35 cellular contexts compared by ENCODE assay signal in genomic region chr20:33766686-33767085, GRCh38.
"Had no signal": no experiment of that assay in that cellular context is flagged by ENCODE, and none has a peak within 500 bp of the region (broad histone marks: within the 10 kb centered on the region; RNA-seq: fewer than 3 reads in every experiment).

No MANE protein-coding gene starts in this region.

- H3K4me3 Mint-ChIP-seq: activated B cell treated with CpG ODN at 0.5 μM for 24 hours; activated CD4-positive, alpha-beta memory T cell treated with anti-CD3 and anti-CD28 coated beads for 36 hours; activated CD4-positive, alpha-beta T cell treated with anti-CD3 and anti-CD28 coated beads, Interleukin-2, amount 10 ng/mL, durations not matched to agents 24 days and 14 days; activated CD8-positive, alpha-beta T cell treated with anti-CD3 and anti-CD28 coated beads for 36 hours; activated naive CD4-positive, alpha-beta T cell treated with anti-CD3 and anti-CD28 coated beads for 36 hours; activated naive CD8-positive, alpha-beta T cell treated with anti-CD3 and anti-CD28 coated beads for 36 hours; activated T-cell treated with anti-CD3 and anti-CD28 coated beads, Interleukin-2, amount 50 U/mL, for 4 hours; activated T-cell treated with anti-CD3 and anti-CD28 coated beads, Interleukin-2, amount 50 U/mL, for 72 hours; activated T-helper 1 cell treated with anti-CD3 and anti-CD28 coated beads, Interleukin-12 subunit alpha, Interleukin-12 subunit beta, Interleukin-2, Interleukin-4 antibody, amounts not matched to agents 30 ng/mL and 10 ng/mL and 1 ng/mL, durations not matched to agents 14 hours and 24 hours and 36 hours; activated T-helper 17 cell treated with anti-CD3 and anti-CD28 coated beads, Interleukin-2, amount 50 U/mL, for 72 hours; T-helper 1 cell treated with Interleukin-12 subunit alpha and Interleukin-12 subunit beta and Interleukin-4 antibody, amounts not matched to agents 30 μg/mL and 1 μg/mL, for 36 hours; T-helper 2 cell treated with Interferon-gamma antibody and Interleukin-4, amounts not matched to agents 5 μg/mL and 100 μg/mL, for 36 hours had no signal

- H3K4me1 Mint-ChIP-seq: activated CD4-positive, alpha-beta T cell treated with anti-CD3 and anti-CD28 coated beads, Interleukin-2, amount 10 ng/mL, durations not matched to agents 24 days and 14 days; activated T-helper 17 cell treated with anti-CD3 and anti-CD28 coated beads, Interleukin-2, amount 50 U/mL, for 72 hours had no signal

- H3K4me1 ChIP-seq: adrenal gland, body of pancreas, breast epithelium had no signal

- DNase-seq: activated B cell treated with CpG ODN at 0.5 μM for 24 hours; activated CD4-positive, alpha-beta memory T cell treated with anti-CD3 and anti-CD28 coated beads for 36 hours; activated CD4-positive, alpha-beta T cell treated with anti-CD3 and anti-CD28 coated beads for 4 hours; activated CD4-positive, alpha-beta T cell treated with anti-CD3 and anti-CD28 coated beads, Interleukin-2, amount 10 ng/mL, durations not matched to agents 24 days and 14 days; activated CD4-positive, alpha-beta T cell treated with anti-CD3 and anti-CD28 coated beads, Interleukin-2, amount 50 U/mL, for 1 hour; activated CD4-positive, alpha-beta T cell treated with anti-CD3 and anti-CD28 coated beads, Interleukin-2, amount 50 U/mL, for 4 hours; activated CD4-positive, CD25-positive, alpha-beta regulatory T cell treated with anti-CD3 and anti-CD28 coated beads, Interleukin-2, amount 50 U/mL, for 72 hours; activated CD8-positive, alpha-beta memory T cell treated with anti-CD3 and anti-CD28 coated beads, Interleukin-2, amount 50 U/mL, for 4 hours; activated CD8-positive, alpha-beta T cell treated with anti-CD3 and anti-CD28 coated beads for 36 hours; activated effector memory CD4-positive, alpha-beta T cell treated with anti-CD3 and anti-CD28 coated beads, Interleukin-2, amount 50 U/mL, for 16 hours; activated gamma-delta T cell treated with Interleukin-2 at 50 U/mL for 16 hours; activated naive CD4-positive, alpha-beta T cell; activated naive CD4-positive, alpha-beta T cell treated with anti-CD3 and anti-CD28 coated beads for 36 hours; activated naive CD4-positive, alpha-beta T cell treated with anti-CD3 and anti-CD28 coated beads, Interleukin-2, amount 50 U/mL, for 16 hours; activated naive CD8-positive, alpha-beta T cell treated with anti-CD3 and anti-CD28 coated beads for 36 hours; activated T-cell treated with anti-CD3 and anti-CD28 coated beads for 4 hours; activated T-cell treated with anti-CD3 and anti-CD28 coated beads, Interleukin-2, amount 50 U/mL, for 1 hour; activated T-cell treated with anti-CD3 and anti-CD28 coated beads, Interleukin-2, amount 50 U/mL, for 4 hours; activated T-cell treated with anti-CD3 and anti-CD28 coated beads, Interleukin-2, amount 50 U/mL, for 72 hours; adrenal gland; amniotic stem cell; aorta; body of pancreas; brain microvascular endothelial cell; central memory CD4-positive, alpha-beta T cell; T-helper 1 cell; T-helper 2 cell; T-helper 9 cell had no signal

- H3K27ac ChIP-seq: adrenal gland, body of pancreas, brain microvascular endothelial cell, breast epithelium, VCaP had no signal

- H3K4me3 ChIP-seq: adrenal gland, body of pancreas, breast epithelium had no signal

- H3K36me3 Mint-ChIP-seq: activated naive CD4-positive, alpha-beta T cell treated with anti-CD3 and anti-CD28 coated beads, Interleukin-2, amount 50 U/mL, for 72 hours had no signal

- H3K27me3 Mint-ChIP-seq: activated B cell treated with CpG ODN at 0.5 μM for 24 hours; activated CD4-positive, alpha-beta memory T cell treated with anti-CD3 and anti-CD28 coated beads for 36 hours; activated CD4-positive, alpha-beta T cell treated with anti-CD3 and anti-CD28 coated beads, Interleukin-2, amount 10 ng/mL, durations not matched to agents 24 days and 14 days; activated CD8-positive, alpha-beta T cell treated with anti-CD3 and anti-CD28 coated beads for 36 hours; activated naive CD8-positive, alpha-beta T cell treated with anti-CD3 and anti-CD28 coated beads for 36 hours; activated T-helper 17 cell treated with anti-CD3 and anti-CD28 coated beads, Interleukin-2, amount 50 U/mL, for 72 hours had no signal

- H3K9me3 Mint-ChIP-seq: activated B cell treated with CpG ODN at 0.5 μM for 24 hours; activated CD4-positive, alpha-beta memory T cell treated with anti-CD3 and anti-CD28 coated beads for 36 hours; activated CD4-positive, alpha-beta T cell treated with anti-CD3 and anti-CD28 coated beads, Interleukin-2, amount 10 ng/mL, durations not matched to agents 24 days and 14 days; activated CD8-positive, alpha-beta T cell treated with anti-CD3 and anti-CD28 coated beads for 36 hours; activated naive CD4-positive, alpha-beta T cell treated with anti-CD3 and anti-CD28 coated beads for 36 hours; activated naive CD4-positive, alpha-beta T cell treated with anti-CD3 and anti-CD28 coated beads, Interleukin-2, amount 50 U/mL, for 72 hours; activated naive CD8-positive, alpha-beta T cell treated with anti-CD3 and anti-CD28 coated beads for 36 hours; activated T-cell treated with anti-CD3 and anti-CD28 coated beads, Interleukin-2, amount 50 U/mL, for 4 hours; activated T-cell treated with anti-CD3 and anti-CD28 coated beads, Interleukin-2, amount 50 U/mL, for 72 hours; activated T-helper 1 cell treated with anti-CD3 and anti-CD28 coated beads, Interleukin-12 subunit alpha, Interleukin-12 subunit beta, Interleukin-2, Interleukin-4 antibody, amounts not matched to agents 30 ng/mL and 10 ng/mL and 1 ng/mL, durations not matched to agents 14 hours and 24 hours and 36 hours; activated T-helper 17 cell treated with anti-CD3 and anti-CD28 coated beads, Interleukin-2, amount 50 U/mL, for 72 hours; T-helper 1 cell treated with Interleukin-12 subunit alpha and Interleukin-12 subunit beta and Interleukin-4 antibody, amounts not matched to agents 30 μg/mL and 1 μg/mL, for 36 hours; T-helper 2 cell treated with Interferon-gamma antibody and Interleukin-4, amounts not matched to agents 5 μg/mL and 100 μg/mL, for 36 hours had no signal

- H3K27me3 ChIP-seq: adrenal gland, body of pancreas, brain microvascular endothelial cell, breast epithelium had no signal

- H3K9me3 ChIP-seq: adrenal gland, body of pancreas, breast epithelium had no signal

- ATAC-seq: activated CD8-positive, alpha-beta T cell treated with anti-CD3 and anti-CD28 coated beads for 36 hours; activated naive CD4-positive, alpha-beta T cell treated with anti-CD3 and anti-CD28 coated beads, Interleukin-2, amount 50 U/mL, for 72 hours; activated T-cell treated with anti-CD3 and anti-CD28 coated beads, Interleukin-2, amount 50 U/mL, for 4 hours; activated T-cell treated with anti-CD3 and anti-CD28 coated beads, Interleukin-2, amount 50 U/mL, for 72 hours; activated T-helper 17 cell treated with anti-CD3 and anti-CD28 coated beads, Interleukin-2, amount 50 U/mL, for 72 hours; body of pancreas had no signal

- H3K27ac Mint-ChIP-seq: activated B cell treated with CpG ODN at 0.5 μM for 24 hours; activated CD4-positive, alpha-beta memory T cell treated with anti-CD3 and anti-CD28 coated beads for 36 hours; activated CD4-positive, alpha-beta T cell treated with anti-CD3 and anti-CD28 coated beads, Interleukin-2, amount 10 ng/mL, durations not matched to agents 24 days and 14 days; activated CD8-positive, alpha-beta T cell treated with anti-CD3 and anti-CD28 coated beads for 36 hours; activated naive CD4-positive, alpha-beta T cell treated with anti-CD3 and anti-CD28 coated beads for 36 hours; activated naive CD4-positive, alpha-beta T cell treated with anti-CD3 and anti-CD28 coated beads, Interleukin-2, amount 50 U/mL, for 72 hours; activated naive CD8-positive, alpha-beta T cell treated with anti-CD3 and anti-CD28 coated beads for 36 hours; activated T-cell treated with anti-CD3 and anti-CD28 coated beads, Interleukin-2, amount 50 U/mL, for 72 hours; activated T-helper 1 cell treated with anti-CD3 and anti-CD28 coated beads, Interleukin-12 subunit alpha, Interleukin-12 subunit beta, Interleukin-2, Interleukin-4 antibody, amounts not matched to agents 30 ng/mL and 10 ng/mL and 1 ng/mL, durations not matched to agents 14 hours and 24 hours and 36 hours; activated T-helper 17 cell treated with anti-CD3 and anti-CD28 coated beads, Interleukin-2, amount 50 U/mL, for 72 hours; T-helper 1 cell treated with Interleukin-12 subunit alpha and Interleukin-12 subunit beta and Interleukin-4 antibody, amounts not matched to agents 30 μg/mL and 1 μg/mL, for 36 hours; T-helper 2 cell treated with Interferon-gamma antibody and Interleukin-4, amounts not matched to agents 5 μg/mL and 100 μg/mL, for 36 hours had no signal

- H3K36me3 ChIP-seq: breast epithelium had no signal
